Comparison of ENCODE assay signal across 9 cellular contexts in genomic region chr1:201649776-201650607, GRCh38.
DNase-seq lines count a peak whose midpoint lies in the region; ATAC-seq and TF ChIP-seq lines count a peak whose summit lies in the region.
"Had no signal": no experiment of that assay in that cellular context is flagged by ENCODE, and none has a peak within 500 bp of the region (broad histone marks: within the 10 kb centered on the region; RNA-seq: fewer than 3 reads in every experiment).

No MANE protein-coding gene starts in this region.

- H3K27ac ChIP-seq in mesodermal cell (ENCODE audit: low read depth, low read length, severe bottlenecking) (no peak overlapping the region), upper lobe of left lung (peak overlapping the region in 2 of 4 donors; percentile 49 to 53)

- no peak overlapping the region for H3K4me3 Mint-ChIP-seq in activated CD8-positive, alpha-beta T cell treated with anti-CD3 and anti-CD28 coated beads for 36 hours
- no peak overlapping the region for H3K4me3 Mint-ChIP-seq in activated CD8-positive, alpha-beta T cell treated with anti-CD3 and anti-CD28 coated beads, Interleukin-2, amount 10 ng/mL, durations not matched to agents 7 days and 5 days

- intact Hi-C loops in activated CD8-positive, alpha-beta T cell treated with anti-CD3 and anti-CD28 coated beads for 36 hours (cut with micrococcal nuclease), result no loop called here

- H3K27me3 ChIP-seq in NT2/D1 (ENCODE audit: insufficient read depth, insufficient read length) (peaks cover 43% of the 10 kb centered on the region), upper lobe of left lung (peaks cover 0 to 4% (median 1%) of the 10 kb centered on the region in 4 donors)

- H3K4me1 ChIP-seq in NT2/D1 (ENCODE audit: insufficient read depth, insufficient read length) (peaks cover 24% of the 10 kb centered on the region), mesodermal cell (ENCODE audit: control insufficient read depth, insufficient read depth, low read length, poor library complexity, severe bottlenecking) (peaks cover 17% of the 10 kb centered on the region), upper lobe of left lung (peaks cover 22 to 34% (median 33%) of the 10 kb centered on the region in 4 donors)

- H3K4me1 Mint-ChIP-seq in activated CD8-positive, alpha-beta T cell treated with anti-CD3 and anti-CD28 coated beads for 36 hours (ENCODE audit: low read depth), result no peaks in the 10 kb centered on the region
- H3K4me1 Mint-ChIP-seq in activated CD8-positive, alpha-beta T cell treated with anti-CD3 and anti-CD28 coated beads, Interleukin-2, amount 10 ng/mL, durations not matched to agents 7 days and 5 days (ENCODE audit: low read depth), result no peaks in the 10 kb centered on the region

- no peak for TF ChIP-seq EP300 in upper lobe of left lung (IDR thresholded peaks at IDR 0.05)

- POLR2A ChIA-PET in activated CD8-positive, alpha-beta T cell treated with anti-CD3 and anti-CD28 coated beads for 36 hours (lab: Charles Lee), result interaction anchor here (0.9 kb wide), 1 partner anchor 180 kb away, joined by 3 read pairs; no protein-coding TSS in a partner anchor
- POLR2A ChIA-PET in activated CD8-positive, alpha-beta T cell treated with anti-CD3 and anti-CD28 coated beads, Interleukin-2, amount 10 ng/mL, durations not matched to agents 7 days and 5 days (lab: Charles Lee), result no interaction called here

- H3K36me3 ChIP-seq in NT2/D1 (ENCODE audit: insufficient read depth, insufficient read length, low read length), result no peaks in the 10 kb centered on the region
- H3K36me3 ChIP-seq in mesodermal cell (ENCODE audit: control insufficient read depth, insufficient read depth, low read length), result peaks cover 15% of the 10 kb centered on the region
- peaks cover 0 to 9% (median 0%) of the 10 kb centered on the region in 4 donors for H3K36me3 ChIP-seq in upper lobe of left lung

- H3K9me3 Mint-ChIP-seq in activated CD8-positive, alpha-beta T cell treated with anti-CD3 and anti-CD28 coated beads for 36 hours, result no peaks in the 10 kb centered on the region
- H3K9me3 Mint-ChIP-seq in activated CD8-positive, alpha-beta T cell treated with anti-CD3 and anti-CD28 coated beads, Interleukin-2, amount 10 ng/mL, durations not matched to agents 7 days and 5 days (ENCODE audit: insufficient read depth), result no peaks in the 10 kb centered on the region

- DNase-seq in activated CD8-positive, alpha-beta T cell treated with anti-CD3 and anti-CD28 coated beads for 36 hours, result peak; percentile 12
- no peak for DNase-seq in activated CD8-positive, alpha-beta T cell treated with anti-CD3 and anti-CD28 coated beads, Interleukin-2, amount 10 ng/mL, durations not matched to agents 7 days and 5 days
- DNase-seq in NT2/D1 (ENCODE audit: low read depth, low spot score) (no peak), epithelial cell of proximal tubule (ENCODE audit: low read depth) (no peak), upper lobe of left lung (peak; percentile 77 to 94)
- DNase-seq in activated effector memory CD4-positive, alpha-beta T cell treated with anti-CD3 and anti-CD28 coated beads, Interleukin-2, amount 50 U/mL, for 16 hours, result no peak
- DNase-seq: DND-41 had no signal

- peak overlapping the region; percentile 92 for H3K9ac ChIP-seq in NT2/D1 (ENCODE audit: insufficient read length, low read depth)

- CTCF ChIA-PET in activated CD8-positive, alpha-beta T cell treated with anti-CD3 and anti-CD28 coated beads for 36 hours (lab: Charles Lee), result no interaction called here
- CTCF ChIA-PET in activated CD8-positive, alpha-beta T cell treated with anti-CD3 and anti-CD28 coated beads, Interleukin-2, amount 10 ng/mL, durations not matched to agents 7 days and 5 days (lab: Charles Lee), result no interaction called here

- peaks cover 30% of the 10 kb centered on the region for H3K27me3 Mint-ChIP-seq in activated CD8-positive, alpha-beta T cell treated with anti-CD3 and anti-CD28 coated beads for 36 hours
- H3K27me3 Mint-ChIP-seq in activated CD8-positive, alpha-beta T cell treated with anti-CD3 and anti-CD28 coated beads, Interleukin-2, amount 10 ng/mL, durations not matched to agents 7 days and 5 days (ENCODE audit: low read depth), result peaks cover 42% of the 10 kb centered on the region

- ATAC-seq in activated CD8-positive, alpha-beta T cell treated with anti-CD3 and anti-CD28 coated beads for 36 hours, result peak; percentile 24
- no peak for ATAC-seq in activated CD8-positive, alpha-beta T cell treated with anti-CD3 and anti-CD28 coated beads, Interleukin-2, amount 10 ng/mL, durations not matched to agents 7 days and 5 days
- ATAC-seq in upper lobe of left lung (ENCODE audit: low FRiP score in 2 of 2) (peak; percentile 58 to 70), GM19452 (IDR thresholded peaks at IDR 0.05; ENCODE audit: unreplicated experiment) (no peak)

- no peak for TF ChIP-seq POLR2A in upper lobe of left lung (IDR thresholded peaks at IDR 0.05)

- no peak overlapping the region for H3K27ac Mint-ChIP-seq in activated CD8-positive, alpha-beta T cell treated with anti-CD3 and anti-CD28 coated beads for 36 hours
- H3K27ac Mint-ChIP-seq in activated CD8-positive, alpha-beta T cell treated with anti-CD3 and anti-CD28 coated beads, Interleukin-2, amount 10 ng/mL, durations not matched to agents 7 days and 5 days, result no peak overlapping the region

- no peak for TF ChIP-seq CTCF in activated CD8-positive, alpha-beta T cell treated with anti-CD3 and anti-CD28 coated beads for 36 hours (IDR thresholded peaks at IDR 0.05)
- no peak for TF ChIP-seq CTCF in epithelial cell of proximal tubule (conservative IDR thresholded peaks at IDR 0.05; ENCODE audit: low read depth, low read length)
- no peak for TF ChIP-seq CTCF in upper lobe of left lung (IDR thresholded peaks at IDR 0.05)

- H3K36me3 Mint-ChIP-seq in activated CD8-positive, alpha-beta T cell treated with anti-CD3 and anti-CD28 coated beads for 36 hours (ENCODE audit: low read depth), result no peaks in the 10 kb centered on the region
- no peaks in the 10 kb centered on the region for H3K36me3 Mint-ChIP-seq in activated CD8-positive, alpha-beta T cell treated with anti-CD3 and anti-CD28 coated beads, Interleukin-2, amount 10 ng/mL, durations not matched to agents 7 days and 5 days (ENCODE audit: low read depth)

- H3K9me3 ChIP-seq in NT2/D1 (ENCODE audit: insufficient read depth, low read length), result no peaks in the 10 kb centered on the region
- H3K9me3 ChIP-seq in mesodermal cell (ENCODE audit: control insufficient read depth, low read length), result no peaks in the 10 kb centered on the region
- H3K9me3 ChIP-seq in upper lobe of left lung, result no peaks in the 10 kb centered on the region

- H3K4me3 ChIP-seq in NT2/D1 (ENCODE audit: insufficient read length, low read depth), result peak overlapping the region; percentile 78
- peak overlapping the region; percentile 76 for H3K4me3 ChIP-seq in epithelial cell of proximal tubule (ENCODE audit: low read depth, low read length)
- peak overlapping the region; percentile 41 for H3K4me3 ChIP-seq in mesodermal cell (ENCODE audit: extremely low read depth, insufficient read depth, low read length, poor library complexity, severe bottlenecking)
- peak overlapping the region in 3 of 4 donors; percentile 46 to 62 (median 47) for H3K4me3 ChIP-seq in upper lobe of left lung

- 0 to 1% methylated on average over 42 to 52 of the region's 61 CpGs for WGBS in mesodermal cell (ENCODE audit: insufficient coverage in 2 of 2), 2 experiments
- 39 to 51% methylated on average over 36 to 38 of the region's 61 CpGs for WGBS in upper lobe of left lung, 2 donors

Comparison
In these comparisons a context has a peak if more than half of its experiments do, and no peak if none do; other contexts are left out.
1. ATAC-seq: peak in activated CD8-positive, alpha-beta T cell treated with anti-CD3 and anti-CD28 coated beads for 36 hours (single experiment) and upper lobe of left lung (2 of 2); none in activated CD8-positive, alpha-beta T cell treated with anti-CD3 and anti-CD28 coated beads, Interleukin-2, amount 10 ng/mL, durations not matched to agents 7 days and 5 days (single experiment) and GM19452 (single experiment).
2. DNase-seq: peak in activated CD8-positive, alpha-beta T cell treated with anti-CD3 and anti-CD28 coated beads for 36 hours (single experiment) and upper lobe of left lung (2 of 2); none in activated CD8-positive, alpha-beta T cell treated with anti-CD3 and anti-CD28 coated beads, Interleukin-2, amount 10 ng/mL, durations not matched to agents 7 days and 5 days (single experiment), NT2/D1 (single experiment), epithelial cell of proximal tubule (single experiment) and activated effector memory CD4-positive, alpha-beta T cell treated with anti-CD3 and anti-CD28 coated beads, Interleukin-2, amount 50 U/mL, for 16 hours (single experiment).
3. Peak in every context shown above with its lines, with median percentiles within 50 percentile points of each other: H3K4me3 ChIP-seq.